ENCODE assay signal across 26 cellular contexts in genomic region chr13:72023895-72024294, GRCh38.
DNase-seq lines count a peak whose midpoint lies in the region; ATAC-seq, FAIRE-seq and TF ChIP-seq lines count a peak whose summit lies in the region.
"Had no signal": no experiment of that assay in that cellular context is flagged by ENCODE, and none has a peak within 500 bp of the region (broad histone marks: within the 10 kb centered on the region; RNA-seq: fewer than 3 reads in every experiment).

No MANE protein-coding gene starts in this region.

- H3K27me3 Mint-ChIP-seq in natural killer cell (ENCODE audit: low read depth in 2 of 2), result no peaks in the 10 kb centered on the region
- H3K27me3 Mint-ChIP-seq: CD4-positive, alpha-beta memory T cell; CD4-positive, CD25-positive, alpha-beta regulatory T cell; CD8-positive, alpha-beta memory T cell had no signal

- H3K27ac Mint-ChIP-seq in natural killer cell, result no peak overlapping the region
- H3K27ac Mint-ChIP-seq: CD14-positive monocyte; CD4-positive, alpha-beta memory T cell; CD4-positive, CD25-positive, alpha-beta regulatory T cell; CD8-positive, alpha-beta memory T cell had no signal

- no peaks in the 10 kb centered on the region for H3K4me1 ChIP-seq in HEK293 (ENCODE audit: control insufficient read depth, insufficient read depth, low read length)
- H3K4me1 ChIP-seq: BE2C, BLaER1, Caco-2 had no signal

- no peaks in the 10 kb centered on the region for H3K4me1 Mint-ChIP-seq in natural killer cell
- H3K4me1 Mint-ChIP-seq: CD14-positive monocyte; CD4-positive, alpha-beta memory T cell; CD4-positive, CD25-positive, alpha-beta regulatory T cell; CD8-positive, alpha-beta memory T cell had no signal

- H3K27me3 ChIP-seq in bronchial epithelial cell (ENCODE audit: control insufficient read depth, insufficient read depth, low read length), result no peaks in the 10 kb centered on the region
- H3K27me3 ChIP-seq: BE2C, BLaER1 had no signal

- CTCF ChIA-PET in HEK293 (lab: Yijun Ruan, JAX), result interaction anchor here (0.5 to 0.6 kb wide), 2 partner anchors 44 to 135 kb away, joined by 3 to 4 read pairs; no protein-coding TSS in a partner anchor

- H3K4me3 Mint-ChIP-seq in natural killer cell, result no peak overlapping the region
- H3K4me3 Mint-ChIP-seq: CD14-positive monocyte; CD4-positive, alpha-beta memory T cell; CD4-positive, CD25-positive, alpha-beta regulatory T cell; CD8-positive, alpha-beta memory T cell had no signal

- intact Hi-C loops in natural killer cell (cut with micrococcal nuclease), result no loop called here

- FAIRE-seq in bronchial epithelial cell (lab: Jason Lieb, UNC), result peak; percentile 23
- FAIRE-seq: A204.1, D721Med, G401.6, GM12891, GM19239 had no signal

- TF ChIP-seq EP300 in Ishikawa (IDR thresholded peaks at IDR 0.05; ENCODE audit: borderline replicate concordance), result peak; percentile 59; the same call in 1 of the 2 replicates

- H3K36me3 ChIP-seq in HEK293 (ENCODE audit: control insufficient read depth in 2 of 2, insufficient read depth in 1 of 2, low read length in 2 of 2), result no peaks in the 10 kb centered on the region
- no peaks in the 10 kb centered on the region for H3K36me3 ChIP-seq in bronchial epithelial cell (ENCODE audit: control insufficient read depth, insufficient read depth, low read length)
- H3K36me3 ChIP-seq: BE2C, BLaER1 had no signal

- no peak for ATAC-seq in natural killer cell

- H3K9me3 ChIP-seq in HEK293 (ENCODE audit: control insufficient read depth, insufficient read depth, low read depth, low read length), result no peaks in the 10 kb centered on the region
- H3K9me3 ChIP-seq: BE2C, Caco-2 had no signal

- H3K27ac ChIP-seq in HEK293 (ENCODE audit: extremely low read depth, low read depth, low read length), result no peak overlapping the region
- H3K27ac ChIP-seq: BLaER1 had no signal

- POLR2A ChIA-PET in HEK293 (lab: Yijun Ruan, JAX), result no interaction called here

- peaks cover 4 to 11% of the 10 kb centered on the region in 2 donors for H3K9me3 Mint-ChIP-seq in natural killer cell

- TF ChIP-seq CTCF in HEK293 (tag by site-specific recombination; IDR thresholded peaks at IDR 0.05), result no peak
- TF ChIP-seq CTCF in bronchial epithelial cell (IDR thresholded peaks at IDR 0.05; ENCODE audit: insufficient read depth, low read length, severe bottlenecking), result no peak
- no peak for TF ChIP-seq CTCF in natural killer cell (IDR thresholded peaks at IDR 0.05)

- no peaks in the 10 kb centered on the region for H3K36me3 Mint-ChIP-seq in natural killer cell
- H3K36me3 Mint-ChIP-seq: CD14-positive monocyte; CD4-positive, alpha-beta memory T cell; CD4-positive, CD25-positive, alpha-beta regulatory T cell; CD8-positive, alpha-beta memory T cell had no signal

- TF ChIP-seq RAD21 in Ishikawa (IDR thresholded peaks at IDR 0.05; ENCODE audit: low read depth), result no peak

- peak; percentile 8 for DNase-seq in NCI-H2171 treated with DMSO at 0.1 percent for 48 hours (lab: John Stamatoyannopoulos, UW)
- DNase-seq in NCI-H2171 (lab: John Stamatoyannopoulos, UW), result no peak
- DNase-seq in bronchial epithelial cell (ENCODE audit: low read depth), result no peak
- no peak for DNase-seq in natural killer cell
- DNase-seq in COR-L47 (lab: John Stamatoyannopoulos, UW), result no peak
- DNase-seq in epidermal melanocyte (ENCODE audit: insufficient read length, low spot score), result no peak
- DNase-seq: 8988T; ACHN; BE2C; C1 segment of cervical spinal cord; Caco-2; Calu3; CD4-positive, alpha-beta memory T cell; CD4-positive, CD25-positive, alpha-beta regulatory T cell; CD8-positive, alpha-beta memory T cell; DMS79 treated with DMSO at 0.1 percent for 48 hours; GF-D8 had no signal

- H3K4me3 ChIP-seq in HEK293 (ENCODE audit: low read depth, low read length) (no peak overlapping the region), bronchial epithelial cell (ENCODE audit: low read depth, low read length) (no peak overlapping the region)
- H3K4me3 ChIP-seq: BLaER1 had no signal

TF ChIP-seq in HEK293, 187 proteins besides CTCF, POLR2A, EP300 and RAD21:
- TF ChIP-seq ZNF785 (tag by site-specific recombination; IDR thresholded peaks at IDR 0.05) (no peak), SCRT1 (tag by site-specific recombination; IDR thresholded peaks at IDR 0.05; ENCODE audit: borderline replicate concordance) (no peak), HOXC10 (CRISPR knock-in tag; IDR thresholded peaks at IDR 0.05) (no peak), ZNF610 (tag by site-specific recombination; IDR thresholded peaks at IDR 0.05; ENCODE audit: borderline replicate concordance) (no peak), ZNF747 (tag by site-specific recombination; IDR thresholded peaks at IDR 0.05) (no peak), ZIC2 (tag by site-specific recombination; IDR thresholded peaks at IDR 0.05) (0 out of 2 replicates have a peak, but pooled peaks have one; percentile 10)

TF ChIP-seq in Ishikawa, 13 proteins besides CTCF, POLR2A, EP300 and RAD21:
- no peak for TF ChIP-seq ZBTB7A (IDR thresholded peaks at IDR 0.05; ENCODE audit: low read depth)
- TF ChIP-seq CREB1 (IDR thresholded peaks at IDR 0.05; ENCODE audit: low read depth), result no peak
- TF ChIP-seq YY1 (IDR thresholded peaks at IDR 0.05; ENCODE audit: low read depth), result peak; percentile 87
- no peak; the same call in 1 of the 2 replicates for TF ChIP-seq FOXM1 (IDR thresholded peaks at IDR 0.05; ENCODE audit: borderline replicate concordance, low read depth)
- TF ChIP-seq, protein P1, sequence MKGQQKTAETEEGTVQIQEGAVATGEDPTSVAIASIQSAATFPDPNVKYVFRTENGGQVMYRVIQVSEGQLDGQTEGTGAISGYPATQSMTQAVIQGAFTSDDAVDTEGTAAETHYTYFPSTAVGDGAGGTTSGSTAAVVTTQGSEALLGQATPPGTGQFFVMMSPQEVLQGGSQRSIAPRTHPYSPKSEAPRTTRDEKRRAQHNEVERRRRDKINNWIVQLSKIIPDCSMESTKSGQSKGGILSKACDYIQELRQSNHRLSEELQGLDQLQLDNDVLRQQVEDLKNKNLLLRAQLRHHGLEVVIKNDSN (IDR thresholded peaks at IDR 0.05), result no peak
- TF ChIP-seq TEAD4 (IDR thresholded peaks at IDR 0.05), result peak; percentile 56
- peak; percentile 64 for TF ChIP-seq TCF12 (IDR thresholded peaks at IDR 0.05; ENCODE audit: low read depth)
- TF ChIP-seq REST (IDR thresholded peaks at IDR 0.05; ENCODE audit: low read depth), result no peak
- TF ChIP-seq CEBPB (IDR thresholded peaks at IDR 0.05), result no peak
- no peak for TF ChIP-seq EGR1 (IDR thresholded peaks at IDR 0.05)
- TF ChIP-seq NFIC (IDR thresholded peaks at IDR 0.05), result peak; percentile 79
- TF ChIP-seq MAX (IDR thresholded peaks at IDR 0.05), result no peak
- TF ChIP-seq TAF1 (IDR thresholded peaks at IDR 0.05; ENCODE audit: low read depth), result no peak
